9 cellular contexts compared by ENCODE assay signal in genomic region chr14:34699873-34700621, GRCh38. TPM values are rescaled to one million over a fixed set of nuclear protein-coding genes. Genes with fewer than 3 reads are reported as not detected.
A peak's percentile ranks its signal among the peaks of the same experiment; 100 is the strongest.
DNase-seq lines count a peak whose midpoint lies in the region; ATAC-seq, FAIRE-seq and TF ChIP-seq lines count a peak whose summit lies in the region.
"Had no signal": no experiment of that assay in that cellular context is flagged by ENCODE, and none has a peak within 500 bp of the region (broad histone marks: within the 10 kb centered on the region; RNA-seq: fewer than 3 reads in every experiment).

No MANE protein-coding gene starts in this region.

- no peak overlapping the region for H3K4me3 ChIP-seq in adrenal gland
- no peak overlapping the region for H3K4me3 ChIP-seq in HepG2 (replicated peaks in 1 of 3; ENCODE audit: insufficient read depth in 1 of 3, low read depth in 2 of 3, low read length in 3 of 3)

- peak; percentile 85 for ATAC-seq in HepG2
- no peak for ATAC-seq in HG03378 (IDR thresholded peaks at IDR 0.05; ENCODE audit: unreplicated experiment)
- ATAC-seq in HG02759 (IDR thresholded peaks at IDR 0.05; ENCODE audit: unreplicated experiment) = no peak

- TF ChIP-seq POLR2A in adrenal gland (IDR thresholded peaks at IDR 0.05) (peak in 1 of 2 donors; percentile 11), HepG2 (IDR thresholded peaks at IDR 0.05; ENCODE audit: insufficient read depth in 1 of 2, low read depth in 2 of 2, low read length in 2 of 2) (no peak)

- intact Hi-C loops in adrenal gland (cut with DNase I) = no loop called here
- intact Hi-C loops in HepG2 (cut with micrococcal nuclease; ENCODE audit: unreplicated experiment) = no loop called here

- H3K4me1 ChIP-seq in adrenal gland (replicated peaks in 1 of 2) (peaks cover 16 to 19% of the 10 kb centered on the region in 2 donors), HepG2 (ENCODE audit: insufficient read depth, low read length) (peaks cover 15% of the 10 kb centered on the region)

- no peak for TF ChIP-seq CTCF in adrenal gland (IDR thresholded peaks at IDR 0.05)
- TF ChIP-seq CTCF in HepG2 (CRISPR knock-in tag; IDR thresholded peaks at IDR 0.05) = no peak

- DNase-seq in COLO829 (ENCODE audit: low spot score) (peak; percentile 61), NCI-H1694 (lab: John Stamatoyannopoulos, UW) (peak; percentile 97), adrenal gland (peak in 1 of 7 donors; percentile 26), HepG2 (ENCODE audit: low spot score) (peak; percentile 89)
- no peak for DNase-seq in stimulated activated CD4-positive, alpha-beta T cell treated with anti-CD3 and anti-CD28 coated beads, Interleukin-4, amount 100 ng/mL, for 1 hour
- no peak for DNase-seq in effector CD8-positive, alpha-beta T cell (lab: John Stamatoyannopoulos, UW)

- H3K27ac ChIP-seq in adrenal gland = peak overlapping the region in 4 of 5 donors; percentile 50 to 88 (median 64)
- H3K27ac ChIP-seq in HepG2 (ENCODE audit: extremely low read length, insufficient read depth, low read length) = peak overlapping the region; percentile 2
- H3K27ac ChIP-seq: neutrophil had no signal

- BruUV-seq in HepG2 (replicated peaks; lab: Mats Ljungman, UMichigan) = no TSS peak

- no peak overlapping the region for H3K9ac ChIP-seq in HepG2 (ENCODE audit: insufficient read depth, low read depth, low read length)

- TF ChIP-seq EP300 in HepG2 (IDR thresholded peaks at IDR 0.05; ENCODE audit: low read depth in 2 of 2, low read length in 2 of 2) (peak; percentile 60 to 66; a peak in 3 of 4 replicates), HepG2 (CRISPR knock-in tag; IDR thresholded peaks at IDR 0.05; ENCODE audit: borderline replicate concordance) (no peak)

- peak overlapping the region; percentile 20; the same call in 1 of the 2 replicates for H3K4me2 ChIP-seq in HepG2 (ENCODE audit: low read depth, low read length)

- no peak for FAIRE-seq in HepG2 (lab: Jason Lieb, UNC)

- H3K36me3 ChIP-seq in adrenal gland (replicated peaks in 1 of 2) = no peaks in the 10 kb centered on the region
- no peaks in the 10 kb centered on the region for H3K36me3 ChIP-seq in HepG2 (replicated peaks in 1 of 2; ENCODE audit: control insufficient read depth in 1 of 2, insufficient read depth in 2 of 2, low read length in 2 of 2)
- H3K36me3 ChIP-seq: neutrophil had no signal

- POLR2A ChIA-PET in HepG2 (lab: Yijun Ruan, JAX) = interaction anchor here (0.9 to 2.4 kb wide), 5 partner anchors 9 to 23 kb away, joined by 3 to 21 read pairs (median 4); partner anchors contain the start of gene CFL2

- H4K20me1 ChIP-seq in HepG2 (ENCODE audit: insufficient read depth, low read length) = no peaks in the 10 kb centered on the region

- WGBS in adrenal gland, 4 donors = 32 to 44% (median 41%) methylated on average over 4 of the region's 4 CpGs
- WGBS in HepG2 (ENCODE audit: low lambda C conversion rate) = 2% methylated on average over 4 of the region's 4 CpGs

- CTCF ChIA-PET in HepG2 (lab: Yijun Ruan, JAX; ENCODE audit: low intra/inter-chr PET ratio, low total read pairs) = interaction anchor here (0.9 kb wide), 1 partner anchor 28 kb away, joined by 3 read pairs; no protein-coding TSS in a partner anchor

- no peak for TF ChIP-seq RAD21 in HepG2 (CRISPR knock-in tag; IDR thresholded peaks at IDR 0.05)

- no peaks in the 10 kb centered on the region for H3K27me3 ChIP-seq in adrenal gland
- no peaks in the 10 kb centered on the region for H3K27me3 ChIP-seq in HepG2 (ENCODE audit: control insufficient read depth in 1 of 2, insufficient read depth in 2 of 2, low read length in 2 of 2)
- H3K27me3 ChIP-seq: neutrophil had no signal

- H2AFZ ChIP-seq in HepG2 (ENCODE audit: low read length) = peak overlapping the region; percentile 21

- in situ Hi-C loops in HepG2 (cut with HindIII; ENCODE audit: extremely low pct_ligation_motif_present, low pct_unique_long_range_greater_than_20kb) = no loop called here

- no peaks in the 10 kb centered on the region for H3K79me2 ChIP-seq in HepG2 (ENCODE audit: insufficient read depth, low read length)

- H3K9me3 ChIP-seq in adrenal gland (replicated peaks in 1 of 3) (no peaks in the 10 kb centered on the region), HepG2 (ENCODE audit: low read length) (no peaks in the 10 kb centered on the region)
- H3K9me3 ChIP-seq: neutrophil had no signal

TF ChIP-seq in HepG2, 621 proteins besides CTCF, POLR2A, EP300 and RAD21 (continues in another document):
- TF ChIP-seq ZNF644 (CRISPR knock-in tag; IDR thresholded peaks at IDR 0.05; ENCODE audit: low read depth) = no peak
- no peak for TF ChIP-seq TBP (CRISPR knock-in tag; IDR thresholded peaks at IDR 0.05)
- no peak for TF ChIP-seq ZNF552 (CRISPR knock-in tag; IDR thresholded peaks at IDR 0.05; ENCODE audit: borderline replicate concordance)
- no peak for TF ChIP-seq ZNF263 (CRISPR knock-in tag; IDR thresholded peaks at IDR 0.05)
- no peak for TF ChIP-seq ZNF530 (CRISPR knock-in tag; IDR thresholded peaks at IDR 0.05; ENCODE audit: low read depth)
- no peak for TF ChIP-seq NFIC (IDR thresholded peaks at IDR 0.05; ENCODE audit: low read length)
- no peak for TF ChIP-seq PRDM15 (CRISPR knock-in tag; IDR thresholded peaks at IDR 0.05)
- TF ChIP-seq TEAD2 (CRISPR knock-in tag; IDR thresholded peaks at IDR 0.05) = no peak
- 0 out of 2 replicates have a peak, but pooled peaks have one; percentile 33 for TF ChIP-seq MBD4 (IDR thresholded peaks at IDR 0.05; ENCODE audit: borderline replicate concordance, low read length)
- no peak; the same call in 1 of the 2 replicates for TF ChIP-seq FOXK1 (CRISPR knock-in tag; IDR thresholded peaks at IDR 0.05; ENCODE audit: borderline replicate concordance, low read depth)
- 0 out of 2 replicates have a peak, but pooled peaks have one; percentile 34 for TF ChIP-seq ZNF816 (CRISPR knock-in tag; IDR thresholded peaks at IDR 0.05; ENCODE audit: borderline replicate concordance)
- no peak for TF ChIP-seq ZNF274 (CRISPR knock-in tag; IDR thresholded peaks at IDR 0.05)
- no peak for TF ChIP-seq ZNF7 (CRISPR knock-in tag; IDR thresholded peaks at IDR 0.05)
- no peak for TF ChIP-seq SOX6 (IDR thresholded peaks at IDR 0.05)
- no peak; the same call in 1 of the 2 replicates for TF ChIP-seq SOX6 (CRISPR knock-in tag; IDR thresholded peaks at IDR 0.05)

RNA-seq across cellular contexts. Expression of gene CFL2, which starts 14.3 kb away (rescaled TPM):
- total RNA-seq in adrenal gland = 100 to 1,000 TPM in 7 of 8 donors, 10 to 100 TPM in 1; 98.4 to 219 (median 134) TPM
- polyA plus RNA-seq in adrenal gland = 100 to 1,000 TPM in 1 of 3 donors, 10 to 100 TPM in 2; 42.8 to 228 (median 63.6) TPM
- 158 and 301 TPM in 2 replicates for total RNA-seq in HepG2 (2016; rRNA removed; fragmentation: Illumina TruSeq; extraction: Trizol)
- 28.5 and 36.5 TPM in 2 replicates for total RNA-seq in HepG2 (2016; cell fraction: cytosol; rRNA removed; fragmentation: Illumina TruSeq; extraction: Trizol; ENCODE audit: low read depth)
- 158 and 295 TPM in 2 replicates for total RNA-seq in HepG2 (2016; cell fraction: insoluble cytoplasmic fraction; rRNA removed; fragmentation: Illumina TruSeq; extraction: Trizol)
- 108 and 127 TPM in 2 replicates for total RNA-seq in HepG2 (2016; cell fraction: membrane; rRNA removed; fragmentation: Illumina TruSeq; extraction: Trizol)
- 85.5 and 89.1 TPM in 2 replicates for total RNA-seq in HepG2 (2016; cell fraction: nucleus; rRNA removed; fragmentation: Illumina TruSeq; extraction: Trizol)
- polyA plus RNA-seq in HepG2 (2011; rRNA removed) = 68.8 and 114 TPM in 2 replicates
- 44.2 and 78.0 TPM in 2 replicates for polyA plus RNA-seq in HepG2 (2011; cell fraction: cytosol; rRNA removed)
- 22.8 and 33.8 TPM in 2 replicates for polyA plus RNA-seq in HepG2 (2011; cell fraction: nucleus; rRNA removed)
- polyA plus RNA-seq in HepG2 (2012) = 145 and 207 TPM in 2 replicates
- 96.7 and 98.0 TPM in 2 replicates for polyA plus RNA-seq in HepG2 (2016; cell fraction: cytosol; fragmentation: Illumina TruSeq; extraction: Trizol; ENCODE audit: low read depth)
- 414 and 424 TPM in 2 replicates for polyA plus RNA-seq in HepG2 (2016; cell fraction: insoluble cytoplasmic fraction; fragmentation: Illumina TruSeq; extraction: Trizol; ENCODE audit: low read depth)
- 172 and 187 TPM in 2 replicates for polyA plus RNA-seq in HepG2 (2016; cell fraction: membrane; fragmentation: Illumina TruSeq; extraction: Trizol; ENCODE audit: low read depth)
- polyA plus RNA-seq in HepG2 (2016; cell fraction: nucleus; fragmentation: Illumina TruSeq; extraction: Trizol; ENCODE audit: insufficient read depth, low read depth) = 152 and 161 TPM in 2 replicates
- polyA minus RNA-seq in HepG2 (2011; rRNA and poly(A)+ RNA removed; ENCODE audit: low replicate concordance) = 34.1 and 43.7 TPM in 2 replicates
- 94.3 and 108 TPM in 2 replicates for polyA minus RNA-seq in HepG2 (2011; cell fraction: cytosol; rRNA and poly(A)+ RNA removed)
- 50.5 and 53.0 TPM in 2 replicates for polyA minus RNA-seq in HepG2 (2011; cell fraction: nucleus; rRNA and poly(A)+ RNA removed)

Comparison
In these comparisons a context has a peak if more than half of its experiments do, and no peak if none do; other contexts are left out.
1. DNase-seq: peak in COLO829 (single experiment), NCI-H1694 (single experiment) and HepG2 (single experiment); none in stimulated activated CD4-positive, alpha-beta T cell treated with anti-CD3 and anti-CD28 coated beads, Interleukin-4, amount 100 ng/mL, for 1 hour (single experiment) and effector CD8-positive, alpha-beta T cell (single experiment).